Comparison of ENCODE assay signal across 25 cellular contexts in the genomic region with DNA sequence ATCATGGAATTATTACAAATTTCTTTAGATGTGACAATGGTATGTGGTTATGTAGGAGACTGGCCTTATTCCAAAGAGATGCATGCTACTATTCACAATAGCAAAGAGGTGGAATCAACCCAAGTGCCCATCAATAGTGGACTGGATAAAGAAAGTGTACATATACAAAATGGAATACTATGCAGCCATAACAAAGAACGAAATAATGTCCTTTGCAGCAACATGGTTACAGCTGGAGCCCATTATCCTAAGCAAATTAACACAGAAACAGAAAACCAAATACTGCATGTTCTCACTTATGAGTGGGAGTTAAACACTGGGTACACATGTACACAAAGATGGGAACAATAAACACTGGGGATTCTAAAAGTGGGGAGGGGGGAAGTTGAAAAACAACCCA.
"Had no signal": no experiment of that assay in that cellular context is flagged by ENCODE, and none has a peak within 500 bp of the region (broad histone marks: within the 10 kb centered on the region; RNA-seq: fewer than 3 reads in every experiment).

No MANE protein-coding gene starts in this region.

- H3K4me1 ChIP-seq: colonic mucosa had no signal

- H3K27ac Mint-ChIP-seq: effector memory CD8-positive, alpha-beta T cell; endodermal cell had no signal

- H3K27me3 Mint-ChIP-seq: dendritic cell treated with granulocyte-macrophage colony-stimulating factor and Interleukin-4, amounts not matched to agents 40 ng/mL and 50 ng/mL, for 4 days; effector memory CD8-positive, alpha-beta T cell had no signal

- H3K36me3 ChIP-seq: colonic mucosa, lower lobe of right lung had no signal

- H3K4me3 Mint-ChIP-seq: dendritic cell treated with granulocyte-macrophage colony-stimulating factor and Interleukin-4, amounts not matched to agents 40 ng/mL and 50 ng/mL, for 4 days; effector memory CD8-positive, alpha-beta T cell; endodermal cell; immature natural killer cell; mesothelial cell of epicardium had no signal

- H3K27me3 ChIP-seq: colonic mucosa, esophagus muscularis mucosa, foreskin keratinocyte, heart right ventricle, left lung had no signal

- H3K9me3 Mint-ChIP-seq: dendritic cell treated with granulocyte-macrophage colony-stimulating factor and Interleukin-4, amounts not matched to agents 40 ng/mL and 50 ng/mL, for 4 days; effector memory CD8-positive, alpha-beta T cell; endodermal cell; immature natural killer cell had no signal

- FAIRE-seq: endometrium, endothelial cell of umbilical vein, frontal cortex, kidney had no signal

- H3K9me3 ChIP-seq: colonic mucosa, esophagus muscularis mucosa, heart right ventricle, left lung, lower lobe of right lung, mucosa of descending colon had no signal

- H3K27ac ChIP-seq: colonic mucosa, esophagus muscularis mucosa, foreskin keratinocyte, heart right ventricle, left lung, lower lobe of right lung had no signal

- DNase-seq: colonic mucosa; cortex of kidney; effector CD8-positive, alpha-beta T cell; effector memory CD8-positive, alpha-beta T cell; endodermal cell; foreskin keratinocyte; glutamatergic neuron; head of caudate nucleus; heart right ventricle; hippocampal formation; immature natural killer cell; islet precursor cell; kidney; left cardiac atrium; left lung; left ventricle myocardium superior; lower lobe of right lung; mesenchymal stem cell; mucosa of descending colon had no signal

- ATAC-seq: effector memory CD8-positive, alpha-beta T cell; foreskin keratinocyte; heart right ventricle; left cardiac atrium; left lung; left ventricle myocardium superior; lower lobe of right lung; mucosa of descending colon had no signal

- H3K4me3 ChIP-seq: colonic mucosa, esophagus muscularis mucosa, heart right ventricle, left lung, lower lobe of right lung, mucosa of descending colon had no signal
